8 cellular contexts compared by ENCODE assay signal in the genomic region with DNA sequence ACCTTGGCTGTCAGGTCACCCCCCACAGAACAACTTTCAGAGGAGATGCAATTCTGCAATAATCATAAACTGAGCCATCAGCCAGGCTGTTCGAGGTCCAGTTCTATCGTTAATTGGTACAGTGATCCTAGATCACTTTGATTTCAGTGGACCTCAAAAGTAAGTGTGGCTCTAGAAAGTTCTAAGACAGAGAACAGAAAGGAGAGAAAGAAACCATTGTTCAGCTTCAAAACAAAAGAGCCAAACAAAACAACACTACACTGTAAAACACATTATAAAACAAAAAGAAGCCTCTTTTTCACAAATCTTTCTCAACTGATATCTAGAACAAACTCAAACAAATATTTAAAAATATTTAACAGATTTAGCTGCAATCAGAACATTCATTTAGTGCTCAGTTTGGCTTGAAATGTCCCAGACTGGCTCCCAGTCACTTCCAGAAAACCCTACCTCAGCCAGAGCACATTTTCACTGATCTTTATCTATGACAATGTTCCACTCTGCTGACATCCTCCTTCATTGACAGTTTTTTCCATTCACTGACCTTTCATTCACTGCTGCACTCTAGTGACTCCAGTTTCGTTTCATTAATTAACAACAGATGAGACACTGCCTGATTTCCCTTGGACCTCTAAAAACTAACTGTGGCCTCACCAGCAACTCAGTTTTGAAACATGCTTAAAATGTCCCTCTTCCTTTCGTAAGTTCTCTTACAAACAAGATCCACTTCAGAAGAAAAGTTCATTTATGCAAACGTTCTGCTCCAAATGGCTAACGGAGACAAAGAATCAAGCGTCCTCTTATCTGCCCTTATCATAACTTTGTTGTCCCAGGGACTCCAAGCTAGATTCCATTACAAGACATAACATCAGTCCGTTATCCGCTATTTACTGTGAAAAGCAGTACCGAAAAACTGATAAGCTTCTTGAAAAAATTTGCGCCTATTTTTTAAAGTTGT. TPM values are rescaled to one million over a fixed set of nuclear protein-coding genes. Genes with fewer than 3 reads are reported as not detected.
DNase-seq lines count a peak whose midpoint lies in the region; ATAC-seq and TF ChIP-seq lines count a peak whose summit lies in the region.

No MANE protein-coding gene starts in this region.

- DNase-seq in GM13976 (ENCODE audit: low spot score) (peak; percentile 77), NAMALWA (ENCODE audit: low spot score) (peak; percentile 31), G401 (ENCODE audit: low spot score) (no peak), cerebellar nuclear complex (lab: John Stamatoyannopoulos, UW) (no peak), posterior vena cava (ENCODE audit: low spot score) (no peak)
- no peak for DNase-seq in effector memory CD4-positive, alpha-beta T cell

- peak overlapping the region in 1 of 2 donors; percentile 51 for H3K9ac ChIP-seq in mucosa of rectum (ENCODE audit: low read depth in 1 of 2, low read length in 2 of 2)

- peak; percentile 93 for ATAC-seq in GM21529 (IDR thresholded peaks at IDR 0.05; ENCODE audit: unreplicated experiment)

- intact Hi-C loops in posterior vena cava (cut with DNase I) = loop anchor here in 1 of 2 donors (10.0 kb wide), 1 partner anchor 111 kb away; no protein-coding TSS in a partner anchor

- in situ Hi-C loops in GM13976 (cut with MboI; ENCODE audit: low sequenced_read_pairs, unreplicated experiment) = no loop called here
- in situ Hi-C loops in G401 (cut with HindIII; ENCODE audit: low sequenced_read_pairs) = no loop called here

- peak overlapping the region; percentile 24 for H3K27ac ChIP-seq in effector memory CD4-positive, alpha-beta T cell (ENCODE audit: insufficient read depth, low read length, poor library complexity, severe bottlenecking)
- H3K27ac ChIP-seq in mucosa of rectum (ENCODE audit: low read depth in 2 of 2, low read length in 2 of 2) = peak overlapping the region; percentile 56 to 72

- peaks cover 5% of the 10 kb centered on the region for H3K4me1 ChIP-seq in effector memory CD4-positive, alpha-beta T cell (ENCODE audit: control insufficient read depth, insufficient read depth, low read length, poor library complexity, severe bottlenecking)
- peaks cover 2 to 19% of the 10 kb centered on the region in 2 donors for H3K4me1 ChIP-seq in mucosa of rectum (ENCODE audit: control insufficient read depth in 2 of 2, insufficient read depth in 2 of 2, low read length in 2 of 2)

- no peaks in the 10 kb centered on the region for H3K9me3 ChIP-seq in effector memory CD4-positive, alpha-beta T cell (ENCODE audit: control insufficient read depth, low read length)
- no peaks in the 10 kb centered on the region for H3K9me3 ChIP-seq in mucosa of rectum (ENCODE audit: control insufficient read depth in 2 of 2, low read length in 2 of 2)

- H3K36me3 ChIP-seq in effector memory CD4-positive, alpha-beta T cell (ENCODE audit: control insufficient read depth, insufficient read depth, low read length) = no peaks in the 10 kb centered on the region
- H3K36me3 ChIP-seq in mucosa of rectum (ENCODE audit: control insufficient read depth in 2 of 2, insufficient read depth in 2 of 2, low read length in 2 of 2) = peaks cover 0 to 3% of the 10 kb centered on the region in 2 donors

- peak overlapping the region; percentile 14 for H3K4me3 ChIP-seq in effector memory CD4-positive, alpha-beta T cell (ENCODE audit: insufficient read depth, low read depth, low read length, poor library complexity, severe bottlenecking)
- peak overlapping the region in 1 of 2 donors; percentile 1 for H3K4me3 ChIP-seq in mucosa of rectum (ENCODE audit: low read length in 2 of 2)

- TF ChIP-seq CTCF in GM13976 (IDR thresholded peaks at IDR 0.05; ENCODE audit: borderline replicate concordance, control extremely low read depth, extremely low read depth, insufficient read depth, missing control alignments) = no peak

- no peaks in the 10 kb centered on the region for H3K27me3 ChIP-seq in effector memory CD4-positive, alpha-beta T cell (replicated peaks; ENCODE audit: control insufficient read depth, insufficient read depth, low read length, poor library complexity, severe bottlenecking)
- no peaks in the 10 kb centered on the region for H3K27me3 ChIP-seq in mucosa of rectum (ENCODE audit: control insufficient read depth in 2 of 2, insufficient read depth in 2 of 2, low read length in 2 of 2)

RNA-seq across cellular contexts. Expression of a gene that starts 56.8 kb away (rescaled TPM):
- total RNA-seq in G401 (2014; rRNA removed; shearing (Covaris generic)) = 16.2 and 29.6 TPM in 2 replicates
- 10 to 100 TPM; 14.8 to 19.5 TPM for total RNA-seq in posterior vena cava

Comparison
In these comparisons a context has a peak if more than half of its experiments do, and no peak if none do; other contexts are left out.
1. DNase-seq: peak in GM13976 (single experiment) and NAMALWA (single experiment); none in effector memory CD4-positive, alpha-beta T cell (0 of 3), G401 (single experiment), cerebellar nuclear complex (0 of 2) and posterior vena cava (single experiment).